4 cellular contexts compared by ENCODE assay signal in the genomic region with DNA sequence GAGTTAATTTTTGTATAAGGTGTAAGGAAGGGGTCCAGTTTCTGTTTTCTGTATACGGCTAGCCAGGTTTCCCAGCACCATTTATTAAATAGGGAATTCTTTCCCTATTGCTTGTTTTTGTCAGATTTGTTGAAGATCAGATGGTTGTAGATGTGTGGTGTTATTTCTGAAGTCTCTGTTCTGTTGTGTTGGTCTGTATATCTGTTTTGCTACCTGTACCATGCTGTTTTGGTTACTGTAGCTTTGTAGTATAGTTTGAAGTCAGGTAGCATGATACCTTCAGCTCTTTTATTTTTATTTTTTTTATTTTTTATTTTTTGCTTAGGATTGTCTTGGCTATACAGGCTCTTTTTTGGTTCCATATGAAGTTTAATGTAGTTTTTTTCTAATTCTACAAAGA.
DNase-seq lines count a peak whose midpoint lies in the region; ATAC-seq, FAIRE-seq and TF ChIP-seq lines count a peak whose summit lies in the region.
"Not testable (repeated sequence)": the region's sequence is repeated elsewhere in the genome, so short reads cannot be mapped to it uniquely, and the experiment has no call there.

No MANE protein-coding gene starts in this region.

- H3K4me3 ChIP-seq in A549; HEK293 (ENCODE audit: low read depth, low read length); HepG2 (replicated peaks in 1 of 3; ENCODE audit: insufficient read depth in 1 of 3, low read depth in 2 of 3, low read length in 3 of 3); pancreas: not testable (repeated sequence)

- TF ChIP-seq EP300 in A549 (IDR thresholded peaks at IDR 0.05); HepG2 (IDR thresholded peaks at IDR 0.05; ENCODE audit: low read depth in 2 of 2, low read length in 2 of 2); HepG2 (CRISPR knock-in tag; IDR thresholded peaks at IDR 0.05; ENCODE audit: borderline replicate concordance): not testable (repeated sequence)

- not testable (repeated sequence) for H3K27me3 ChIP-seq in HepG2 (ENCODE audit: control insufficient read depth in 1 of 2, insufficient read depth in 2 of 2, low read length in 2 of 2); pancreas

- in situ Hi-C loops in HepG2 (cut with HindIII; ENCODE audit: extremely low pct_ligation_motif_present, low pct_unique_long_range_greater_than_20kb), result not testable (repeated sequence)

- POLR2A ChIA-PET in A549 (lab: Yijun Ruan, JAX); HEK293 (lab: Yijun Ruan, JAX); HepG2 (lab: Yijun Ruan, JAX): not testable (repeated sequence)

- not testable (repeated sequence) for H3K79me2 ChIP-seq in HepG2 (ENCODE audit: insufficient read depth, low read length)

- H2AFZ ChIP-seq in HepG2 (ENCODE audit: low read length), result not testable (repeated sequence)

- TF ChIP-seq POLR2A in A549 (IDR thresholded peaks at IDR 0.05; ENCODE audit: low read length); HepG2 (IDR thresholded peaks at IDR 0.05; ENCODE audit: insufficient read depth in 1 of 2, low read depth in 2 of 2, low read length in 2 of 2): not testable (repeated sequence)

- 56% methylated on average over 1 of the region's 1 CpG for whole genome bisulfite sequencing in A549 (ENCODE audit: missing lambda C conversion rate)
- WGBS in HepG2 (ENCODE audit: low lambda C conversion rate), result 6% methylated on average over 1 of the region's 1 CpG
- 90 to 97% methylated on average over 1 of the region's 1 CpG for WGBS in pancreas, 2 donors

- not testable (repeated sequence) for H3K9me3 ChIP-seq in A549; HEK293 (ENCODE audit: control insufficient read depth, insufficient read depth, low read depth, low read length); HepG2 (ENCODE audit: low read length); pancreas

- peak; percentile 91 for FAIRE-seq in A549 (lab: Jason Lieb, UNC)
- peak; percentile 15 for FAIRE-seq in HepG2 (lab: Jason Lieb, UNC)
- peak; percentile 63 for FAIRE-seq in pancreas (lab: Jason Lieb, UNC)

- not testable (repeated sequence) for DNase-seq in A549 (ENCODE audit: low read depth in 1 of 2, low spot score in 1 of 2); HepG2 (ENCODE audit: low spot score); pancreas

- not testable (repeated sequence) for H3K27ac ChIP-seq in A549; HEK293 (ENCODE audit: extremely low read depth, low read depth, low read length); HepG2 (ENCODE audit: extremely low read length, insufficient read depth, low read length); pancreas

- not testable (repeated sequence) for BruUV-seq in HepG2 (replicated peaks; lab: Mats Ljungman, UMichigan)

- TF ChIP-seq RAD21 in A549 (conservative IDR thresholded peaks at IDR 0.05 in 1 of 2, IDR thresholded peaks at IDR 0.05 in 1 of 2); HepG2 (CRISPR knock-in tag; IDR thresholded peaks at IDR 0.05): not testable (repeated sequence)

- not testable (repeated sequence) for H3K36me3 ChIP-seq in HEK293 (ENCODE audit: control insufficient read depth in 2 of 2, insufficient read depth in 1 of 2, low read length in 2 of 2); HepG2 (replicated peaks in 1 of 2; ENCODE audit: control insufficient read depth in 1 of 2, insufficient read depth in 2 of 2, low read length in 2 of 2); pancreas

- CTCF ChIA-PET in A549 (lab: Yijun Ruan, JAX); HEK293 (lab: Yijun Ruan, JAX); HepG2 (lab: Yijun Ruan, JAX; ENCODE audit: low intra/inter-chr PET ratio, low total read pairs): not testable (repeated sequence)

- intact Hi-C loops in HepG2 (cut with micrococcal nuclease; ENCODE audit: unreplicated experiment); pancreas (cut with DNase I): not testable (repeated sequence)

- not testable (repeated sequence) for H3K4me2 ChIP-seq in A549; HepG2 (ENCODE audit: low read depth, low read length)

- H3K4me1 ChIP-seq in A549; HEK293 (ENCODE audit: control insufficient read depth, insufficient read depth, low read length); HepG2 (ENCODE audit: insufficient read depth, low read length); pancreas: not testable (repeated sequence)

- not testable (repeated sequence) for ATAC-seq in A549, HepG2, pancreas

- TF ChIP-seq CTCF in A549 (IDR thresholded peaks at IDR 0.05); HEK293 (tag by site-specific recombination; IDR thresholded peaks at IDR 0.05); HepG2 (CRISPR knock-in tag; IDR thresholded peaks at IDR 0.05); pancreas (IDR thresholded peaks at IDR 0.05): not testable (repeated sequence)

- H3K9ac ChIP-seq in HepG2 (ENCODE audit: insufficient read depth, low read depth, low read length), result not testable (repeated sequence)

- not testable (repeated sequence) for H4K20me1 ChIP-seq in HepG2 (ENCODE audit: insufficient read depth, low read length)

TF ChIP-seq in HEK293, 187 proteins besides CTCF, POLR2A, EP300 and RAD21:
- TF ChIP-seq, protein P1, sequence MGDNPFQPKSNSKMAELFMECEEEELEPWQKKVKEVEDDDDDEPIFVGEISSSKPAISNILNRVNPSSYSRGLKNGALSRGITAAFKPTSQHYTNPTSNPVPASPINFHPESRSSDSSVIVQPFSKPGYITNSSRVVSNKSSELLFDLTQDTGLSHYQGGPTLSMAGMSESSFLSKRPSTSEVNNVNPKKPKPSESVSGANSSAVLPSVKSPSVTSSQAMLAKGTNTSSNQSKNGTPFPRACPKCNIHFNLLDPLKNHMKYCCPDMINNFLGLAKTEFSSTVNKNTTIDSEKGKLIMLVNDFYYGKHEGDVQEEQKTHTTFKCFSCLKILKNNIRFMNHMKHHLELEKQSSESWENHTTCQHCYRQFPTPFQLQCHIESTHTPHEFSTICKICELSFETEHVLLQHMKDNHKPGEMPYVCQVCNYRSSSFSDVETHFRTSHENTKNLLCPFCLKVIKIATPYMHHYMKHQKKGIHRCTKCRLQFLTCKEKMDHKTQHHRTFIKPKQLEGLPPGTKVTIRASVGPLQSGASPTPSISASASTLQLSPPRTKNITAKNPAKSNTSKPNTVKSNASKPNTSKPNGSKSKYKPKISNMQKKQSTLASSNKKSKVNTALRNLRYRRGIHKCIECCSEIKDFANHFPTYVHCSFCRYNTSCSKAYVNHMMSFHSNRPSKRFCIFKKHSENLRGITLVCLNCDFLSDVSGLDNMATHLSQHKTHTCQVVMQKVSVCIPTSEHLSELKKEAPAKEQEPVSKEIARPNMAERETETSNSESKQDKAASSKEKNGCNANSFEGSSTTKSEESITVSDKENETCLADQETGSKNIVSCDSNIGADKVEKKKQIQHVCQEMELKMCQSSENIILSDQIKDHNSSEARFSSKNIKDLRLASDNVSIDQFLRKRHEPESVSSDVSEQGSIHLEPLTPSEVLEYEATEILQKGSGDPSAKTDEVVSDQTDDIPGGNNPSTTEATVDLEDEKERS (tag by site-specific recombination; IDR thresholded peaks at IDR 0.05), result peak; percentile 92
- TF ChIP-seq, protein P2, sequence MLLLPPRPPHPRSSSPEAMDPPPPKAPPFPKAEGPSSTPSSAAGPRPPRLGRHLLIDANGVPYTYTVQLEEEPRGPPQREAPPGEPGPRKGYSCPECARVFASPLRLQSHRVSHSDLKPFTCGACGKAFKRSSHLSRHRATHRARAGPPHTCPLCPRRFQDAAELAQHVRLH (tag by site-specific recombination; IDR thresholded peaks at IDR 0.05), result 0 out of 2 replicates have a peak, but pooled peaks have one; percentile 30
TF ChIP-seq in HEK293: peak in this region for 2; not testable (repeated sequence) for 185.
